8 cellular contexts compared by ENCODE assay signal in genomic region chr17:38825762-38826247, GRCh38. TPM values are rescaled to one million over a fixed set of nuclear protein-coding genes. Genes with fewer than 3 reads are reported as not detected.
DNase-seq lines count a peak whose midpoint lies in the region; ATAC-seq and TF ChIP-seq lines count a peak whose summit lies in the region.

No MANE protein-coding gene starts in this region.

- ATAC-seq in foreskin keratinocyte (no peak), HG03196 (IDR thresholded peaks at IDR 0.05; ENCODE audit: unreplicated experiment) (no peak), GM18502 (IDR thresholded peaks at IDR 0.05; ENCODE audit: poor library complexity, unreplicated experiment) (no peak)

- DNase-seq in GM23248 (no peak), foreskin keratinocyte (no peak), skeletal muscle cell (ENCODE audit: low read depth) (no peak), putamen (ENCODE audit: low spot score) (no peak), glomerular visceral epithelial cell (ENCODE audit: extremely low spot score) (no peak)

- no peaks in the 10 kb centered on the region for H3K36me3 ChIP-seq in GM23248 (ENCODE audit: low read depth)

- peak overlapping the region; percentile 99 for H3K9ac ChIP-seq in GM23248

- peak overlapping the region; percentile 85 for H3K4me2 ChIP-seq in GM23248 (ENCODE audit: unreplicated experiment)

- in situ Hi-C loops in GM23248 (cut with MboI): no loop called here

- H3K27ac ChIP-seq in GM23248: peak overlapping the region; percentile 99
- peak overlapping the region; percentile 96 for H3K27ac ChIP-seq in foreskin keratinocyte

- TF ChIP-seq CTCF in WI38 (IDR thresholded peaks at IDR 0.05; ENCODE audit: low read depth, low read length) (no peak), foreskin keratinocyte (conservative IDR thresholded peaks at IDR 0.05) (no peak)

- peak overlapping the region; percentile 82 for H2AFZ ChIP-seq in GM23248

- H3K4me3 ChIP-seq in GM23248 (peak overlapping the region; percentile 94), WI38 (ENCODE audit: low read depth, low read length) (peak overlapping the region; percentile 67), skeletal muscle cell (ENCODE audit: low read depth, low read length) (peak overlapping the region; percentile 96)

- no peaks in the 10 kb centered on the region for H3K27me3 ChIP-seq in GM23248 (replicated peaks; ENCODE audit: insufficient read depth)
- no peaks in the 10 kb centered on the region for H3K27me3 ChIP-seq in foreskin keratinocyte

- H3K9me3 ChIP-seq in GM23248 (ENCODE audit: low read depth): no peaks in the 10 kb centered on the region

- H3K9me2 ChIP-seq in GM23248 (ENCODE audit: insufficient read depth): no peaks in the 10 kb centered on the region

- peaks cover 13% of the 10 kb centered on the region for H3K4me1 ChIP-seq in GM23248 (ENCODE audit: insufficient read depth)
- peaks cover 6% of the 10 kb centered on the region for H3K4me1 ChIP-seq in foreskin keratinocyte

- no peaks in the 10 kb centered on the region for H3F3A ChIP-seq in GM23248 (ENCODE audit: insufficient read depth)

- peaks cover 42% of the 10 kb centered on the region for H3K79me2 ChIP-seq in GM23248 (ENCODE audit: insufficient read depth)

- 80 to 81% methylated on average over 17 of the region's 17 CpGs for WGBS in GM23248 (ENCODE audit: low coverage in 1 of 2, low lambda C conversion rate in 2 of 2, missing lambda C conversion rate in 2 of 2), 2 experiments

- no peaks in the 10 kb centered on the region for H4K20me1 ChIP-seq in GM23248 (ENCODE audit: insufficient read depth)

RNA-seq across cellular contexts. Expression of gene CWC25, which starts 0.7 kb away (rescaled TPM):
- total RNA-seq in GM23248 (2014; rRNA removed; shearing (Covaris generic)): 9.7 and 18.7 TPM in 2 replicates
- polyA plus RNA-seq in GM23248 (2016; fragmentation: Nextera tagmentation; extraction: Ambion mirVana): 13.3 and 14.2 TPM in 2 replicates
- 13.2 and 13.8 TPM in 2 replicates for total RNA-seq in foreskin keratinocyte
- 9.4 and 11.1 TPM in 2 replicates for polyA plus RNA-seq in foreskin keratinocyte

RNA-seq across cellular contexts. Expression of gene PIP4K2B, which starts 26.4 kb away (rescaled TPM):
- total RNA-seq in GM23248 (2014; rRNA removed; shearing (Covaris generic)): 43.6 and 65.8 TPM in 2 replicates
- 12.8 and 13.4 TPM in 2 replicates for polyA plus RNA-seq in GM23248 (2016; fragmentation: Nextera tagmentation; extraction: Ambion mirVana)
- total RNA-seq in foreskin keratinocyte: 30.4 and 32.6 TPM in 2 replicates
- 12.6 and 13.8 TPM in 2 replicates for polyA plus RNA-seq in foreskin keratinocyte

RNA-seq across cellular contexts. Expression of gene RPL23, which starts 27.7 kb away (rescaled TPM):
- 516 and 553 TPM in 2 replicates for total RNA-seq in GM23248 (2014; rRNA removed; shearing (Covaris generic))
- polyA plus RNA-seq in GM23248 (2016; fragmentation: Nextera tagmentation; extraction: Ambion mirVana) (1,114 and 1,221 TPM in 2 replicates), foreskin keratinocyte (3,137 and 3,324 TPM in 2 replicates)
- total RNA-seq in foreskin keratinocyte: 1,973 and 2,061 TPM in 2 replicates

RNA-seq across cellular contexts. Expression of gene LASP1, which starts 44.1 kb away (rescaled TPM):
- 207 and 250 TPM in 2 replicates for total RNA-seq in GM23248 (2014; rRNA removed; shearing (Covaris generic))
- polyA plus RNA-seq in GM23248 (2016; fragmentation: Nextera tagmentation; extraction: Ambion mirVana): 198 and 203 TPM in 2 replicates
- total RNA-seq in foreskin keratinocyte: 168 and 171 TPM in 2 replicates
- polyA plus RNA-seq in foreskin keratinocyte: 117 and 128 TPM in 2 replicates
